16 cellular contexts compared by ENCODE assay signal in the genomic region with DNA sequence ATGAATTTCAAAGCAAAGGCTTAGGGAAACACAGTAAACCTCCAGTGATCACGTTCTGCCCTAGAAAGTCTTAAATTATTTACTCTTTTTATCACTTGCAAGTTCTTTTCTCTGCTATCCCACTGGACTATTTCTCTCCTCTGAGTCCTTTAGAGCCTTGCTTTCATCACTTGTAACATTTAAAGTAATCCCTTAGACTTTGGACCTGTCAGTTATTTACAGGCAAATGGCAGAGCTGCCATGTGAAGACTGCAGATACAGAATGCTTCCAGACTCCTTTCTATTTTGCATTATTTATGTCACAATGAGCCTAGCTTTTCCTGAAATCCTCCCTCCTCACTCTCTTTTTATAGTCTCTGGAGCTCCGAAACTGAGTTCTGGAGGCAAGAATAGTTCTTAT.
DNase-seq lines count a peak whose midpoint lies in the region; ATAC-seq, FAIRE-seq and TF ChIP-seq lines count a peak whose summit lies in the region.
"Had no signal": no experiment of that assay in that cellular context is flagged by ENCODE, and none has a peak within 500 bp of the region (broad histone marks: within the 10 kb centered on the region; RNA-seq: fewer than 3 reads in every experiment).

No MANE protein-coding gene starts in this region.

- in situ Hi-C loops in HepG2 (cut with HindIII; ENCODE audit: extremely low pct_ligation_motif_present, low pct_unique_long_range_greater_than_20kb) = no loop called here

- no peak overlapping the region for H3K4me2 ChIP-seq in HepG2 (ENCODE audit: low read depth, low read length)
- peak overlapping the region; percentile 33 for H3K4me2 ChIP-seq in hepatocyte
- H3K4me2 ChIP-seq in smooth muscle cell = peak overlapping the region; percentile 12
- H3K4me2 ChIP-seq: BLaER1 had no signal

- TF ChIP-seq CTCF in HepG2 (CRISPR knock-in tag; IDR thresholded peaks at IDR 0.05) (no peak), right lobe of liver (IDR thresholded peaks at IDR 0.05) (no peak), hepatocyte (IDR thresholded peaks at IDR 0.05; ENCODE audit: poor library complexity) (no peak), smooth muscle cell (IDR thresholded peaks at IDR 0.05; ENCODE audit: borderline replicate concordance, insufficient read depth, poor library complexity, severe bottlenecking) (no peak)

- ATAC-seq in HepG2 (peak; percentile 72), right lobe of liver (no peak), GM19395 (IDR thresholded peaks at IDR 0.05; ENCODE audit: unreplicated experiment) (no peak), Right ventricle myocardium inferior (no peak)

- H4K20me1 ChIP-seq in HepG2 (ENCODE audit: insufficient read depth, low read length) = no peaks in the 10 kb centered on the region
- H4K20me1 ChIP-seq in hepatocyte (ENCODE audit: insufficient read depth, poor library complexity, severe bottlenecking) = no peaks in the 10 kb centered on the region
- H4K20me1 ChIP-seq in smooth muscle cell (ENCODE audit: low read depth) = no peaks in the 10 kb centered on the region
- H4K20me1 ChIP-seq: BLaER1 had no signal

- WGBS in HepG2 (ENCODE audit: low lambda C conversion rate) = 0% methylated on average over 2 of the region's 2 CpGs
- 35% methylated on average over 2 of the region's 2 CpGs for WGBS in right lobe of liver (ENCODE audit: insufficient coverage, low coverage, low lambda C conversion rate, missing lambda C conversion rate)
- 29% methylated on average over 2 of the region's 2 CpGs for WGBS in hepatocyte (ENCODE audit: low lambda C conversion rate, missing lambda C conversion rate)
- 15% methylated on average over 2 of the region's 2 CpGs for WGBS in smooth muscle cell (ENCODE audit: low lambda C conversion rate)

- TF ChIP-seq EP300 in HepG2 (IDR thresholded peaks at IDR 0.05; ENCODE audit: low read depth in 2 of 2, low read length in 2 of 2) (no peak), HepG2 (CRISPR knock-in tag; IDR thresholded peaks at IDR 0.05; ENCODE audit: borderline replicate concordance) (no peak)

- POLR2A ChIA-PET in HepG2 (lab: Yijun Ruan, JAX) = no interaction called here

- H3K79me2 ChIP-seq in HepG2 (ENCODE audit: insufficient read depth, low read length) (no peaks in the 10 kb centered on the region), hepatocyte (no peaks in the 10 kb centered on the region), smooth muscle cell (ENCODE audit: low read depth) (no peaks in the 10 kb centered on the region)

- DNase-seq in HepG2 (ENCODE audit: low spot score) (peak; percentile 13), right lobe of liver (no peak), hepatocyte (ENCODE audit: low spot score) (peak; percentile 23), smooth muscle cell (lab: John Stamatoyannopoulos, UW; ENCODE audit: unreplicated experiment) (no peak), SW480 (ENCODE audit: low spot score) (no peak), RKO (ENCODE audit: low spot score) (no peak), Right ventricle myocardium inferior (ENCODE audit: missing footprints) (no peak)
- DNase-seq: 8988T; CD4-positive, alpha-beta memory T cell; DMS153; DMS79 treated with DMSO at 0.1 percent for 48 hours; GF-D8; GOT3; H7 had no signal

- no peak overlapping the region for H2AFZ ChIP-seq in HepG2 (ENCODE audit: low read length)
- H2AFZ ChIP-seq in hepatocyte = no peak overlapping the region
- no peak overlapping the region for H2AFZ ChIP-seq in smooth muscle cell (ENCODE audit: low read depth)

- H3K27ac ChIP-seq in HepG2 (ENCODE audit: extremely low read length, insufficient read depth, low read length) (no peak overlapping the region), right lobe of liver (no peak overlapping the region), hepatocyte (peak overlapping the region; percentile 6), smooth muscle cell (ENCODE audit: low read depth) (no peak overlapping the region)
- H3K27ac ChIP-seq: BLaER1 had no signal

- no peaks in the 10 kb centered on the region for H3K9me3 ChIP-seq in HepG2 (ENCODE audit: low read length)
- H3K9me3 ChIP-seq in right lobe of liver = no peaks in the 10 kb centered on the region
- no peaks in the 10 kb centered on the region for H3K9me3 ChIP-seq in hepatocyte (ENCODE audit: low read depth)
- no peaks in the 10 kb centered on the region for H3K9me3 ChIP-seq in smooth muscle cell (replicated peaks; ENCODE audit: low read depth)
- H3K9me3 ChIP-seq: BLaER1 had no signal

- BruUV-seq in HepG2 (replicated peaks; lab: Mats Ljungman, UMichigan) = no TSS peak

- H3K27me3 ChIP-seq in HepG2 (ENCODE audit: control insufficient read depth in 1 of 2, insufficient read depth in 2 of 2, low read length in 2 of 2) = no peaks in the 10 kb centered on the region
- H3K27me3 ChIP-seq in right lobe of liver = no peaks in the 10 kb centered on the region
- H3K27me3 ChIP-seq in hepatocyte = no peaks in the 10 kb centered on the region
- H3K27me3 ChIP-seq in smooth muscle cell (ENCODE audit: low read depth) = no peaks in the 10 kb centered on the region
- H3K27me3 ChIP-seq: BLaER1 had no signal

- no peak for FAIRE-seq in HepG2 (lab: Jason Lieb, UNC)

- H3K9me2 ChIP-seq in hepatocyte (replicated peaks; ENCODE audit: insufficient read depth) = no peaks in the 10 kb centered on the region

- TF ChIP-seq POLR2A in HepG2 (IDR thresholded peaks at IDR 0.05; ENCODE audit: insufficient read depth in 1 of 2, low read depth in 2 of 2, low read length in 2 of 2) (no peak), right lobe of liver (IDR thresholded peaks at IDR 0.05) (no peak)

- CTCF ChIA-PET in HepG2 (lab: Yijun Ruan, JAX; ENCODE audit: low intra/inter-chr PET ratio, low total read pairs) = no interaction called here

- H3K4me1 ChIP-seq in HepG2 (ENCODE audit: insufficient read depth, low read length) (peaks cover 7% of the 10 kb centered on the region; the same call in 1 of the 2 replicates), right lobe of liver (no peaks in the 10 kb centered on the region), hepatocyte (ENCODE audit: insufficient read depth) (peaks cover 4% of the 10 kb centered on the region), smooth muscle cell (ENCODE audit: low read depth) (no peaks in the 10 kb centered on the region)
- H3K4me1 ChIP-seq: BLaER1 had no signal

- H3K9ac ChIP-seq in HepG2 (ENCODE audit: insufficient read depth, low read depth, low read length) = no peak overlapping the region
- H3K9ac ChIP-seq in smooth muscle cell (ENCODE audit: low read depth) = no peak overlapping the region
- H3K9ac ChIP-seq: BLaER1 had no signal

- intact Hi-C loops in HepG2 (cut with micrococcal nuclease; ENCODE audit: unreplicated experiment) (no loop called here), right lobe of liver (cut with DNase I) (no loop called here), Right ventricle myocardium inferior (cut with DNase I) (no loop called here)

- H3F3A ChIP-seq in smooth muscle cell (ENCODE audit: low read depth) = no peaks in the 10 kb centered on the region

- H3K4me3 ChIP-seq in HepG2 (replicated peaks in 1 of 3; ENCODE audit: insufficient read depth in 1 of 3, low read depth in 2 of 3, low read length in 3 of 3) (no peak overlapping the region), right lobe of liver (no peak overlapping the region), hepatocyte (no peak overlapping the region), smooth muscle cell (no peak overlapping the region)
- H3K4me3 ChIP-seq: BLaER1 had no signal

- no peak for TF ChIP-seq RAD21 in HepG2 (CRISPR knock-in tag; IDR thresholded peaks at IDR 0.05)

- H3K36me3 ChIP-seq in HepG2 (replicated peaks in 1 of 2; ENCODE audit: control insufficient read depth in 1 of 2, insufficient read depth in 2 of 2, low read length in 2 of 2) (no peaks in the 10 kb centered on the region), right lobe of liver (no peaks in the 10 kb centered on the region), hepatocyte (replicated peaks; ENCODE audit: insufficient read depth, low read depth) (no peaks in the 10 kb centered on the region), smooth muscle cell (ENCODE audit: low read depth) (no peaks in the 10 kb centered on the region)
- H3K36me3 ChIP-seq: BLaER1 had no signal

TF ChIP-seq in HepG2, 621 proteins besides CTCF, POLR2A, EP300 and RAD21:
- TF ChIP-seq HNF4A (CRISPR knock-in tag; IDR thresholded peaks at IDR 0.05) = peak; percentile 53
- TF ChIP-seq ZNF644 (CRISPR knock-in tag; IDR thresholded peaks at IDR 0.05; ENCODE audit: low read depth) = peak; percentile 33; the same call in 1 of the 2 replicates
- no peak for TF ChIP-seq ZNF431 (CRISPR knock-in tag; IDR thresholded peaks at IDR 0.05; ENCODE audit: borderline replicate concordance, low read depth)
- TF ChIP-seq ZBTB20 (CRISPR knock-in tag; IDR thresholded peaks at IDR 0.05; ENCODE audit: borderline replicate concordance, low read depth) = no peak
- TF ChIP-seq, protein P1, sequence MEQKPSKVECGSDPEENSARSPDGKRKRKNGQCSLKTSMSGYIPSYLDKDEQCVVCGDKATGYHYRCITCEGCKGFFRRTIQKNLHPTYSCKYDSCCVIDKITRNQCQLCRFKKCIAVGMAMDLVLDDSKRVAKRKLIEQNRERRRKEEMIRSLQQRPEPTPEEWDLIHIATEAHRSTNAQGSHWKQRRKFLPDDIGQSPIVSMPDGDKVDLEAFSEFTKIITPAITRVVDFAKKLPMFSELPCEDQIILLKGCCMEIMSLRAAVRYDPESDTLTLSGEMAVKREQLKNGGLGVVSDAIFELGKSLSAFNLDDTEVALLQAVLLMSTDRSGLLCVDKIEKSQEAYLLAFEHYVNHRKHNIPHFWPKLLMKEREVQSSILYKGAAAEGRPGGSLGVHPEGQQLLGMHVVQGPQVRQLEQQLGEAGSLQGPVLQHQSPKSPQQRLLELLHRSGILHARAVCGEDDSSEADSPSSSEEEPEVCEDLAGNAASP (CRISPR knock-in tag; IDR thresholded peaks at IDR 0.05; ENCODE audit: borderline replicate concordance) = no peak
- no peak for TF ChIP-seq SUZ12 (IDR thresholded peaks at IDR 0.05; ENCODE audit: low read depth, low read length)
- no peak for TF ChIP-seq ZNF136 (CRISPR knock-in tag; IDR thresholded peaks at IDR 0.05; ENCODE audit: low read depth)
- TF ChIP-seq SPEN (CRISPR knock-in tag; IDR thresholded peaks at IDR 0.05; ENCODE audit: low read depth) = no peak

Comparison
In these comparisons a context has a peak if more than half of its experiments do, and no peak if none do; other contexts are left out.
1. DNase-seq: peak in HepG2 (single experiment) and hepatocyte (single experiment); none in right lobe of liver (0 of 3), smooth muscle cell (single experiment), SW480 (single experiment), RKO (single experiment) and Right ventricle myocardium inferior (single experiment).